ENCODE assay signal across 8 cellular contexts in the genomic region with DNA sequence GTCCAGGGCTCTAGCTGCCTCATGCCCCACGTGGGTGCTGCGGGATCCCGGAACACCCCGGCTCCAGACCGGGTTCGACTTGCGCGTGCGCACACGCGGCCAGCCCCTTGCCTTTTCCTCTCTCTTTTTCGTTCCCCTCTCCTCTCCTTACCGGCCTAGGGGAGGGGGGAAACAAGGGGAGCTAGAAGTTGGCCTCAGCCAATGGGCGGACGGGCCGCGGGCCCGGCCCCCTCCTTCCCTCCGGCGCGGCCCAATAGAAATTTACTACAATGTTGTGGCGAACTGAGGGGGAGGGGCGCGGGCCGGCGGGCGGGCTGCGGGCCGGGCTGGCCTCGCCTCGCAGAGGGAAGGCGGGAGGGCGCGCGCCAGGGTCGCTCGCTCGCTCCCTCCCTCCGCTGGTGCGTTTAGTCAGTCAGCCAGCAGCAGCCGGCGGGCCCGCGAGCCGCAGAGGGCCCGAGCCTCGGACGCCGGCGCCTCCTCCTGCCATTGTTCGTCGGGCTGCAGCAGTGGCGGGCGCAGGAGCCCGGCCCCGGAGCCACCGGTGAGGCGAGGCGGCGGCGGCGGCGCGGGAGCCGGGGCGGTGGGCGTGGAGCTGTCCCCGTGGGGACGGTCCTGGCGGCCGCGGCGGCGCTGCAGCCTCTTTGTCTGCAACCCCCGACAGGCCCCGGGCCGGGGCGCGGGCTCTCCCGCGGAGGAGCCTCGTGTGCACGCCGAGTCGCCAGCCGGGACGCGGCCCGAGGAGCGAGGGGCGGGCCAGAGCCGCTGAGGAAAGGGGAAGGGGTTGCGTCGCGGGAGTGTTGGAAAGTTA. TPM values are rescaled to one million over a fixed set of nuclear protein-coding genes. Genes with fewer than 3 reads are reported as not detected.
A peak's percentile ranks its signal among the peaks of the same experiment; 100 is the strongest.
DNase-seq lines count a peak whose midpoint lies in the region; ATAC-seq, FAIRE-seq and TF ChIP-seq lines count a peak whose summit lies in the region.

A gene (plus strand): TSS at position 342 of the 808 bp plus-strand sequence. CDS start 72,869 bp downstream, outside the sequence.

- TF ChIP-seq CTCF in WERI-Rb-1 (IDR thresholded peaks at IDR 0.05; ENCODE audit: low read depth, low read length) (no peak), breast epithelium (IDR thresholded peaks at IDR 0.05) (no peak)

- peak; percentile 49 for FAIRE-seq in A204.1 (lab: Jason Lieb, UNC)
- no peak for FAIRE-seq in small intestine (lab: Jason Lieb, UNC)

- H3K36me3 ChIP-seq in WERI-Rb-1 (no peaks in the 10 kb centered on the region), breast epithelium (no peaks in the 10 kb centered on the region), small intestine (ENCODE audit: control insufficient read depth in 2 of 2, insufficient read depth in 2 of 2, low read length in 2 of 2) (no peaks in the 10 kb centered on the region)

- DNase-seq in NCI-H2196 treated with DMSO at 0.1 percent for 48 hours (lab: John Stamatoyannopoulos, UW; ENCODE audit: unreplicated experiment), result peak; percentile 97
- DNase-seq in WERI-Rb-1, result peak; percentile 98
- DNase-seq in breast epithelium (ENCODE audit: low spot score in 2 of 2), result peak; percentile 82 to 88
- peak; percentile 100 for DNase-seq in iPS-NIHi7 (ENCODE audit: extremely low spot score)
- peak; percentile 83 for DNase-seq in small intestine

- no peaks in the 10 kb centered on the region for H3K27me3 ChIP-seq in WERI-Rb-1 (ENCODE audit: insufficient read depth, low read depth, severe bottlenecking)
- no peaks in the 10 kb centered on the region for H3K27me3 ChIP-seq in breast epithelium
- no peaks in the 10 kb centered on the region for H3K27me3 ChIP-seq in small intestine (ENCODE audit: control insufficient read depth in 2 of 2, insufficient read depth in 2 of 2, low read length in 2 of 2)

- intact Hi-C loops in breast epithelium (cut with DNase I; ENCODE audit: low total_unique reads), result no loop called here

- peak; percentile 83 for ATAC-seq in GM18868 (IDR thresholded peaks at IDR 0.05; ENCODE audit: unreplicated experiment)
- peak; percentile 74 for ATAC-seq in HG03135 (IDR thresholded peaks at IDR 0.05; ENCODE audit: unreplicated experiment)

- H3K9me3 ChIP-seq in WERI-Rb-1 (ENCODE audit: severe bottlenecking) (no peaks in the 10 kb centered on the region), breast epithelium (no peaks in the 10 kb centered on the region), small intestine (ENCODE audit: control insufficient read depth, low read depth) (no peaks in the 10 kb centered on the region)

- WGBS in small intestine, 3 donors, result 0% methylated on average over 49 to 95 of the region's 95 CpGs

- H3K4me3 ChIP-seq in WERI-Rb-1 (ENCODE audit: low read depth, low read length) (peak within 1 kb of the TSS; percentile 88), breast epithelium (peak within 1 kb of the TSS; percentile 45 to 90 (median 80)), small intestine (ENCODE audit: low read depth in 1 of 2, low read length in 2 of 2) (peak within 1 kb of the TSS; percentile 78 to 91)

- H3K27ac ChIP-seq in WERI-Rb-1 (peak within 1 kb of the TSS; percentile 72), breast epithelium (peak within 1 kb of the TSS; percentile 59 to 69), small intestine (ENCODE audit: low read depth in 1 of 2, low read length in 1 of 2) (peak within 1 kb of the TSS; percentile 5 to 64)

- no peaks in the 10 kb centered on the region for H3K4me1 ChIP-seq in breast epithelium
- no peaks in the 10 kb centered on the region for H3K4me1 ChIP-seq in small intestine (ENCODE audit: control insufficient read depth in 2 of 2, insufficient read depth in 1 of 2, low read depth in 1 of 2, low read length in 1 of 2)

- no peak for TF ChIP-seq POLR2A in breast epithelium (IDR thresholded peaks at IDR 0.05)

RNA-seq across cellular contexts. Expression of the gene that starts here (rescaled TPM):
- 10 to 100 TPM; 36.2 to 67.2 (median 51.8) TPM for total RNA-seq in breast epithelium
- polyA plus RNA-seq in small intestine, result 10 to 100 TPM; 14.9 to 21.5 (median 19.5) TPM

Comparison
In these comparisons a context has a peak if more than half of its experiments do, and no peak if none do; other contexts are left out.
1. Peak in every context shown above with its lines: DNase-seq, ATAC-seq, H3K4me3 ChIP-seq and H3K27ac ChIP-seq.